Comparison of ENCODE assay signal across 1 cellular context in genomic region chr4:55547461-55547770, GRCh38.
A peak's percentile ranks its signal among the peaks of the same experiment; 100 is the strongest.
TF ChIP-seq lines count a peak whose summit lies in the region.

No MANE protein-coding gene starts in this region.

TF ChIP-seq in HepG2, 621 proteins besides CTCF, POLR2A, EP300 and RAD21 (continued from another document):
- TF ChIP-seq GABPA (IDR thresholded peaks at IDR 0.05; ENCODE audit: low read depth, low read length) = no peak
- TF ChIP-seq GABPA (CRISPR knock-in tag; IDR thresholded peaks at IDR 0.05; ENCODE audit: low read depth) = 0 out of 2 replicates have a peak, but pooled peaks have one; percentile 6
- TF ChIP-seq ZNF83 (CRISPR knock-in tag; IDR thresholded peaks at IDR 0.05; ENCODE audit: borderline replicate concordance) = no peak
- TF ChIP-seq ZNF142 (CRISPR knock-in tag; IDR thresholded peaks at IDR 0.05) = 0 out of 2 replicates have a peak, but pooled peaks have one; percentile 19
